ENCODE assay signal across 21 cellular contexts in genomic region chr5:66242050-66242449, GRCh38.
DNase-seq lines count a peak whose midpoint lies in the region; ATAC-seq, FAIRE-seq and TF ChIP-seq lines count a peak whose summit lies in the region.
"Had no signal": no experiment of that assay in that cellular context is flagged by ENCODE, and none has a peak within 500 bp of the region (broad histone marks: within the 10 kb centered on the region; RNA-seq: fewer than 3 reads in every experiment).

No MANE protein-coding gene starts in this region.

- H3K4me1 ChIP-seq in PC-3 (ENCODE audit: insufficient read depth, low read length): peaks cover 29% of the 10 kb centered on the region
- peaks cover 12% of the 10 kb centered on the region for H3K4me1 ChIP-seq in osteoblast (ENCODE audit: insufficient read depth, low read length)

- peak; percentile 32 for DNase-seq in H54 (ENCODE audit: insufficient read length, low spot score)
- peak; percentile 40 for DNase-seq in PC-3
- DNase-seq in bronchial epithelial cell (ENCODE audit: low read depth): peak; percentile 41
- peak; percentile 23 for DNase-seq in osteoblast (ENCODE audit: insufficient read length, low spot score, missing footprints)
- DNase-seq in T-helper 2 cell: no peak
- no peak for DNase-seq in coronary artery (ENCODE audit: low spot score)
- DNase-seq in foreskin melanocyte: no peak
- DNase-seq: AML-193, DND-41, IMR-90, MM.1S, NCI-H1092, NCI-H1436 treated with DMSO at 0.1 percent for 48 hours, NCI-H2029 treated with DMSO at 0.1 percent for 48 hours, NCI-H774 had no signal

- TF ChIP-seq POLR2A in H54 (IDR thresholded peaks at IDR 0.05; ENCODE audit: low read depth, low read length): no peak

- TF ChIP-seq CTCF in PC-3 (conservative IDR thresholded peaks at IDR 0.05; ENCODE audit: low read depth, low read length): no peak
- no peak for TF ChIP-seq CTCF in bronchial epithelial cell (IDR thresholded peaks at IDR 0.05; ENCODE audit: insufficient read depth, low read length, severe bottlenecking)
- no peak for TF ChIP-seq CTCF in osteoblast (IDR thresholded peaks at IDR 0.05; ENCODE audit: extremely low read depth, low read depth, low read length)
- no peak for TF ChIP-seq CTCF in coronary artery (IDR thresholded peaks at IDR 0.05)

- intact Hi-C loops in PC-3 (cut with micrococcal nuclease): no loop called here

- H3K27ac ChIP-seq in PC-3 (ENCODE audit: low read length) (no peak overlapping the region), osteoblast (ENCODE audit: low read depth, low read length) (no peak overlapping the region), coronary artery (no peak overlapping the region)
- H3K27ac ChIP-seq: C4-2B, HL-60, RWPE1 had no signal

- peak; percentile 78 for ATAC-seq in PC-3
- ATAC-seq: GM12878 had no signal

- H3K9ac ChIP-seq in PC-3 (ENCODE audit: low read length): no peak overlapping the region

- H3K4me2 ChIP-seq in PC-3 (ENCODE audit: low read length) (no peak overlapping the region), osteoblast (ENCODE audit: insufficient read depth, low read length) (no peak overlapping the region)

- no peak overlapping the region for H2AFZ ChIP-seq in PC-3 (ENCODE audit: low read length)
- no peak overlapping the region for H2AFZ ChIP-seq in osteoblast (ENCODE audit: low read length)

- H3K27me3 ChIP-seq in PC-3 (ENCODE audit: low read length) (no peaks in the 10 kb centered on the region), bronchial epithelial cell (ENCODE audit: control insufficient read depth, insufficient read depth, low read length) (no peaks in the 10 kb centered on the region), osteoblast (ENCODE audit: insufficient read depth, low read length) (peaks cover 16% of the 10 kb centered on the region)

- H3K9me2 ChIP-seq in PC-3 (replicated peaks; ENCODE audit: low read length): no peaks in the 10 kb centered on the region

- no TSS peak for BruUV-seq in PC-3 (replicated peaks; lab: Mats Ljungman, UMichigan)

- POLR2A ChIA-PET in PC-3 (lab: Charles Lee; ENCODE audit: unreplicated experiment): no interaction called here

- H3K36me3 ChIP-seq in PC-3 (ENCODE audit: low read depth, low read length) (no peaks in the 10 kb centered on the region), bronchial epithelial cell (ENCODE audit: control insufficient read depth, insufficient read depth, low read length) (no peaks in the 10 kb centered on the region), osteoblast (ENCODE audit: insufficient read depth, low read length) (no peaks in the 10 kb centered on the region)

- no peaks in the 10 kb centered on the region for H4K20me1 ChIP-seq in PC-3 (ENCODE audit: low read length)
- H4K20me1 ChIP-seq in osteoblast (ENCODE audit: insufficient read depth, low read length): no peaks in the 10 kb centered on the region

- FAIRE-seq in H54 (lab: Jason Lieb, UNC): peak; percentile 11
- no peak for FAIRE-seq in bronchial epithelial cell (lab: Jason Lieb, UNC)
- FAIRE-seq: GM12878, H1, HTR-8/SVneo had no signal

- H3K79me2 ChIP-seq in PC-3 (ENCODE audit: low read length): no peaks in the 10 kb centered on the region
- H3K79me2 ChIP-seq in osteoblast (ENCODE audit: insufficient read depth, low read length): no peaks in the 10 kb centered on the region

- H3F3A ChIP-seq in PC-3 (ENCODE audit: low read length, unreplicated experiment): no peaks in the 10 kb centered on the region

- H3K9me3 ChIP-seq in PC-3 (ENCODE audit: low read length) (no peaks in the 10 kb centered on the region), osteoblast (ENCODE audit: low read depth, low read length) (no peaks in the 10 kb centered on the region)

- H3K4me3 ChIP-seq in PC-3 (ENCODE audit: low read length): no peak overlapping the region
- no peak overlapping the region for H3K4me3 ChIP-seq in bronchial epithelial cell (ENCODE audit: low read depth, low read length)
- no peak overlapping the region for H3K4me3 ChIP-seq in osteoblast (ENCODE audit: insufficient read depth, low read length)
- H3K4me3 ChIP-seq in coronary artery: no peak overlapping the region
- H3K4me3 ChIP-seq: GM12878 had no signal

- CTCF ChIA-PET in PC-3 (lab: Charles Lee): no interaction called here

Comparison
In these comparisons a context has a peak if more than half of its experiments do, and no peak if none do; other contexts are left out.
1. DNase-seq: peak in H54 (single experiment), PC-3 (single experiment), bronchial epithelial cell (single experiment) and osteoblast (single experiment); none in T-helper 2 cell (0 of 5), coronary artery (single experiment) and foreskin melanocyte (single experiment).